Comparison of ENCODE assay signal across 14 cellular contexts in genomic region chr1:160538985-160539651, GRCh38. TPM values are rescaled to one million over a fixed set of nuclear protein-coding genes. Genes with fewer than 3 reads are reported as not detected.
A peak's percentile ranks its signal among the peaks of the same experiment; 100 is the strongest.
DNase-seq lines count a peak whose midpoint lies in the region; ATAC-seq and TF ChIP-seq lines count a peak whose summit lies in the region.
"Had no signal": no experiment of that assay in that cellular context is flagged by ENCODE, and none has a peak within 500 bp of the region (broad histone marks: within the 10 kb centered on the region; RNA-seq: fewer than 3 reads in every experiment).

No MANE protein-coding gene starts in this region.

- H3K4me2 ChIP-seq in hepatocyte, result peak overlapping the region; percentile 68

- H3K9me3 Mint-ChIP-seq in T-cell (peaks cover 4 to 17% (median 10%) of the 10 kb centered on the region in 3 donors), type B pancreatic cell (no peaks in the 10 kb centered on the region)

- H3K4me1 ChIP-seq in right cardiac atrium (ENCODE audit: control insufficient read depth, insufficient read depth, low read length), result no peaks in the 10 kb centered on the region
- H3K4me1 ChIP-seq in hepatocyte (ENCODE audit: insufficient read depth), result peaks cover 44% of the 10 kb centered on the region
- H3K4me1 ChIP-seq: gastroesophageal sphincter had no signal

- ATAC-seq in right cardiac atrium (peak; percentile 27 to 65), Right ventricle myocardium inferior (no peak), T-cell (replicated peaks in 1 of 4) (no peak), HG03280 (IDR thresholded peaks at IDR 0.05; ENCODE audit: unreplicated experiment) (no peak)
- ATAC-seq: gastroesophageal sphincter had no signal

- no peaks in the 10 kb centered on the region for H3K36me3 ChIP-seq in hepatocyte (replicated peaks; ENCODE audit: insufficient read depth, low read depth)
- H3K36me3 ChIP-seq: gastroesophageal sphincter had no signal

- H3K27ac ChIP-seq in right cardiac atrium (ENCODE audit: low read length), result no peak overlapping the region
- peak overlapping the region; percentile 97 for H3K27ac ChIP-seq in hepatocyte
- H3K27ac ChIP-seq: gastroesophageal sphincter had no signal

- POLR2A ChIA-PET in T-cell (lab: Charles Lee), result interaction anchor here in 1 of 2 donors (0.6 kb wide), 1 partner anchor 313 kb away, joined by 6 read pairs; no protein-coding TSS in a partner anchor

- peak overlapping the region; percentile 42 for H2AFZ ChIP-seq in hepatocyte

- TF ChIP-seq CTCF in hepatocyte (IDR thresholded peaks at IDR 0.05; ENCODE audit: poor library complexity) (no peak), type B pancreatic cell (conservative IDR thresholded peaks at IDR 0.05) (no peak)

- intact Hi-C loops in right cardiac atrium (cut with DNase I), result no loop called here
- intact Hi-C loops in Right ventricle myocardium inferior (cut with DNase I), result no loop called here

- DNase-seq in right cardiac atrium (no peak), Right ventricle myocardium inferior (ENCODE audit: missing footprints) (no peak), T-cell (no peak), hepatocyte (ENCODE audit: low spot score) (peak; percentile 65), type B pancreatic cell (ENCODE audit: extremely low spot score, unreplicated experiment) (no peak), mesenteric fat pad (ENCODE audit: low spot score) (no peak), DMS 273 (lab: John Stamatoyannopoulos, UW; ENCODE audit: unreplicated experiment) (no peak)
- DNase-seq: activated gamma-delta T cell treated with Interleukin-2 at 50 U/mL for 16 hours, NCI-H1930 had no signal

- no peaks in the 10 kb centered on the region for H3K9me3 ChIP-seq in right cardiac atrium (ENCODE audit: control insufficient read depth, low read length)
- no peaks in the 10 kb centered on the region for H3K9me3 ChIP-seq in hepatocyte (ENCODE audit: low read depth)

- H3K9me2 ChIP-seq in hepatocyte (replicated peaks; ENCODE audit: insufficient read depth), result no peaks in the 10 kb centered on the region

- H3K36me3 Mint-ChIP-seq in T-cell (peaks cover 16% of the 10 kb centered on the region), type B pancreatic cell (no peaks in the 10 kb centered on the region)

- CTCF ChIA-PET in T-cell (lab: Charles Lee), result interaction anchor here in 1 of 2 donors (0.6 to 2.0 kb wide), 3 partner anchors 17 to 70 kb away, joined by 3 to 5 read pairs (median 3); no protein-coding TSS in a partner anchor

- H3K27ac Mint-ChIP-seq in T-cell, result peak overlapping the region; percentile 96 to 98
- peak overlapping the region; percentile 65 for H3K27ac Mint-ChIP-seq in type B pancreatic cell

- H3K27me3 ChIP-seq in right cardiac atrium (ENCODE audit: control insufficient read depth, insufficient read depth) (no peaks in the 10 kb centered on the region), hepatocyte (no peaks in the 10 kb centered on the region)
- H3K27me3 ChIP-seq: gastroesophageal sphincter had no signal

- no peaks in the 10 kb centered on the region for H3K79me2 ChIP-seq in hepatocyte

- H4K20me1 ChIP-seq in hepatocyte (ENCODE audit: insufficient read depth, poor library complexity, severe bottlenecking), result no peaks in the 10 kb centered on the region

- peaks cover 47 to 50% (median 50%) of the 10 kb centered on the region in 3 donors for H3K4me1 Mint-ChIP-seq in T-cell
- H3K4me1 Mint-ChIP-seq in type B pancreatic cell (ENCODE audit: unreplicated experiment), result peaks cover 7% of the 10 kb centered on the region

- H3K4me3 ChIP-seq in right cardiac atrium (ENCODE audit: low read length), result no peak overlapping the region
- H3K4me3 ChIP-seq in hepatocyte, result no peak overlapping the region
- H3K4me3 ChIP-seq: gastroesophageal sphincter, lung had no signal

- H3K4me3 Mint-ChIP-seq in T-cell (peak overlapping the region in 1 of 3 donors; percentile 58), type B pancreatic cell (peak overlapping the region; percentile 63)

- no peaks in the 10 kb centered on the region for H3K27me3 Mint-ChIP-seq in T-cell
- no peaks in the 10 kb centered on the region for H3K27me3 Mint-ChIP-seq in type B pancreatic cell

- WGBS in right cardiac atrium, result 58% methylated on average over 5 of the region's 5 CpGs
- WGBS in hepatocyte (ENCODE audit: low lambda C conversion rate, missing lambda C conversion rate), result 61% methylated on average over 5 of the region's 5 CpGs

RNA-seq across cellular contexts. Expression of gene SLAMF6, which starts 16.1 kb away (rescaled TPM):
- under 1 TPM; 0.34 to 0.66 (median 0.52) TPM for total RNA-seq in right cardiac atrium
- 0.34 TPM for polyA plus RNA-seq in right cardiac atrium
- 0.46 TPM for total RNA-seq in Right ventricle myocardium inferior
- total RNA-seq in T-cell, result 10 to 100 TPM; 39.9 to 53.0 (median 47.3) TPM
- not detected in 2 replicates for total RNA-seq in hepatocyte
- not detected in 2 replicates for polyA plus RNA-seq in hepatocyte
- total RNA-seq in type B pancreatic cell (ENCODE audit: low replicate concordance), result not detected in 2 replicates
- 1.2 TPM for total RNA-seq in mesenteric fat pad
- total RNA-seq: H4 had no signal
- polyA plus RNA-seq: BJ had no signal

RNA-seq across cellular contexts. Expression of gene CD84, which starts 40.2 kb away (rescaled TPM):
- total RNA-seq in right cardiac atrium (1 to 10 TPM; 4.2 to 5.7 (median 5.3) TPM), Right ventricle myocardium inferior (3.4 TPM), T-cell (10 to 100 TPM; 47.5 to 97.4 (median 51.8) TPM), hepatocyte (0.23 and 0.60 TPM in 2 replicates), type B pancreatic cell (ENCODE audit: low replicate concordance) (not detected in 2 replicates), mesenteric fat pad (17.1 TPM)
- polyA plus RNA-seq in right cardiac atrium (0.61 TPM), hepatocyte (0.74 TPM in 1 of 2 replicates, not detected in the other)
- total RNA-seq: H4 had no signal
- polyA plus RNA-seq: BJ had no signal

Comparison
In these comparisons a context has a peak if more than half of its experiments do, and no peak if none do; other contexts are left out.
1. ATAC-seq: peak in right cardiac atrium (2 of 2); none in Right ventricle myocardium inferior (single experiment), T-cell (0 of 4) and HG03280 (single experiment).
2. RNA of gene SLAMF6, which starts 16.1 kb away (total RNA-seq): 39.9 to 53.0 TPM in T-cell; 1.2 TPM in mesenteric fat pad (single experiment), 0.34 to 0.66 TPM in right cardiac atrium, 0.46 TPM in Right ventricle myocardium inferior (single experiment), not detected in hepatocyte and not detected in type B pancreatic cell; every median in the first group is over 10 times any median in the second.